Comparison of ENCODE assay signal across 20 cellular contexts in genomic region chr7:130883928-130884327, GRCh38.
DNase-seq lines count a peak whose midpoint lies in the region; ATAC-seq, FAIRE-seq and TF ChIP-seq lines count a peak whose summit lies in the region.
"Had no signal": no experiment of that assay in that cellular context is flagged by ENCODE, and none has a peak within 500 bp of the region (broad histone marks: within the 10 kb centered on the region; RNA-seq: fewer than 3 reads in every experiment).

No MANE protein-coding gene starts in this region.

- no peak for FAIRE-seq in endothelial cell of umbilical vein (lab: Jason Lieb, UNC)
- FAIRE-seq: GM18507, urothelium cell line had no signal

- H2BK5ac ChIP-seq in H9 (ENCODE audit: insufficient read length, low read length) = no peak overlapping the region

- H3K9ac ChIP-seq in endothelial cell of umbilical vein (replicated peaks; ENCODE audit: extremely low read depth, insufficient read depth, low read length) = no peak overlapping the region
- no peak overlapping the region for H3K9ac ChIP-seq in H9 (ENCODE audit: extremely low read depth, insufficient read length, low read length)

- dilution Hi-C loops in endothelial cell of umbilical vein (cut with MboI; ENCODE audit: extremely low pct_ligation_motif_present, low sequenced_read_pairs) = no loop called here

- H3K23me2 ChIP-seq in H9 (ENCODE audit: insufficient read length, low read depth, low read length, poor library complexity, severe bottlenecking) = no peaks in the 10 kb centered on the region

- H3K56ac ChIP-seq in H9 (ENCODE audit: insufficient read length, low read depth, low read length) = no peak overlapping the region

- peaks cover 99% of the 10 kb centered on the region for H3F3A ChIP-seq in PC-9 (ENCODE audit: insufficient read depth, low read depth)

- no peaks in the 10 kb centered on the region for H3K9me2 ChIP-seq in PC-9 (ENCODE audit: insufficient read depth)

- no peak overlapping the region for H3K4ac ChIP-seq in H9 (ENCODE audit: low read depth, low read length)

- peaks cover 65% of the 10 kb centered on the region for H4K20me1 ChIP-seq in PC-9 (ENCODE audit: insufficient read depth)
- peaks cover 5% of the 10 kb centered on the region for H4K20me1 ChIP-seq in endothelial cell of umbilical vein (replicated peaks; ENCODE audit: control insufficient read depth, extremely low read depth, insufficient read depth, low read length)
- H4K20me1 ChIP-seq in H9 (ENCODE audit: control insufficient read depth, insufficient read depth, insufficient read length) = peaks cover 2% of the 10 kb centered on the region

- H3K36me3 ChIP-seq in PC-9 (ENCODE audit: low read depth) = peaks cover 88% of the 10 kb centered on the region
- peaks cover 15 to 44% of the 10 kb centered on the region in 2 experiments for H3K36me3 ChIP-seq in endothelial cell of umbilical vein (ENCODE audit: control insufficient read depth in 2 of 2, extremely low read depth in 1 of 2, insufficient read depth in 2 of 2, low read length in 2 of 2)

- peak overlapping the region; percentile 76 for H3K27ac ChIP-seq in PC-9
- no peak overlapping the region for H3K27ac ChIP-seq in endothelial cell of umbilical vein (ENCODE audit: insufficient read depth, low read depth, low read length)
- H3K27ac ChIP-seq in H9 (ENCODE audit: insufficient read length, low read depth, low read length) = no peak overlapping the region

- H3K27ac Mint-ChIP-seq in activated T-cell treated with anti-CD3 and anti-CD28 coated beads, Interleukin-2, amount 50 U/mL, for 24 hours = peak overlapping the region; percentile 90
- peak overlapping the region; percentile 47 for H3K27ac Mint-ChIP-seq in stimulated activated naive B cell treated with anti-CD40 and anti-IgM and Interleukin-4, amounts not matched to agents 10 μg/mL and 1 μg/mL and 100 μg/mL, for 72 hours
- no peak overlapping the region for H3K27ac Mint-ChIP-seq in H9
- H3K27ac Mint-ChIP-seq: dendritic cell treated with granulocyte-macrophage colony-stimulating factor and Interleukin-4, amounts not matched to agents 40 ng/mL and 50 ng/mL, for 4 days; nephron progenitor cell had no signal

- H3K4me3 Mint-ChIP-seq in activated T-cell treated with anti-CD3 and anti-CD28 coated beads, Interleukin-2, amount 50 U/mL, for 24 hours = no peak overlapping the region
- H3K4me3 Mint-ChIP-seq in activated T-cell treated with anti-CD3 and anti-CD28 coated beads, Interleukin-2, amount 50 U/mL, for 4 hours = no peak overlapping the region
- H3K4me3 Mint-ChIP-seq in stimulated activated naive B cell treated with anti-CD40 and anti-IgM and Interleukin-4, amounts not matched to agents 10 μg/mL and 1 μg/mL and 100 μg/mL, for 72 hours = no peak overlapping the region
- H3K4me3 Mint-ChIP-seq in H9 = no peak overlapping the region
- H3K4me3 Mint-ChIP-seq: dendritic cell treated with granulocyte-macrophage colony-stimulating factor and Interleukin-4, amounts not matched to agents 40 ng/mL and 50 ng/mL, for 4 days; nephron progenitor cell; stimulated activated memory B cell treated with anti-CD40 and anti-IgM and Interleukin-4, amounts not matched to agents 10 μg/mL and 1 μg/mL and 100 μg/mL, for 72 hours had no signal

- ATAC-seq in activated T-cell treated with anti-CD3 and anti-CD28 coated beads, Interleukin-2, amount 50 U/mL, for 4 hours = no peak
- ATAC-seq in stimulated activated naive B cell treated with anti-CD40 and anti-IgM and Interleukin-4, amounts not matched to agents 10 μg/mL and 1 μg/mL and 100 μg/mL, for 72 hours (replicated peaks) = no peak
- ATAC-seq: body of pancreas; stimulated activated memory B cell treated with anti-CD40 and anti-IgM and Interleukin-4, amounts not matched to agents 10 μg/mL and 1 μg/mL and 100 μg/mL, for 72 hours had no signal

- no peaks in the 10 kb centered on the region for H3K79me1 ChIP-seq in H9 (ENCODE audit: insufficient read depth, low read depth, low read length, poor library complexity, severe bottlenecking)

- CTCF ChIA-PET in PC-9 (lab: Charles Lee) (interaction anchor here (0.6 kb wide), 1 partner anchor 98 kb away, joined by 5 read pairs; no protein-coding TSS in a partner anchor), endothelial cell of umbilical vein (lab: Charles Lee) (interaction anchor here (8.1 kb wide), 1 partner anchor 14 kb away, joined by 79 read pairs; no protein-coding TSS in a partner anchor)

- POLR2A ChIA-PET in PC-9 (lab: Charles Lee; ENCODE audit: unreplicated experiment) = no interaction called here
- POLR2A ChIA-PET in endothelial cell of umbilical vein (lab: Charles Lee) = no interaction called here

- no peak overlapping the region for H3K23ac ChIP-seq in H9 (ENCODE audit: insufficient read length, low read depth, low read length)

- H2BK20ac ChIP-seq in H9 (ENCODE audit: low read depth, low read length, poor library complexity, severe bottlenecking) = no peak overlapping the region

- H3K9me3 ChIP-seq in PC-9 (ENCODE audit: insufficient read depth, low read depth) = no peaks in the 10 kb centered on the region
- no peaks in the 10 kb centered on the region for H3K9me3 ChIP-seq in endothelial cell of umbilical vein (replicated peaks; ENCODE audit: control insufficient read depth, insufficient read depth, low read length)
- no peaks in the 10 kb centered on the region for H3K9me3 ChIP-seq in H9 (ENCODE audit: control insufficient read depth, low read depth, low read length)
- H3K9me3 ChIP-seq: body of pancreas had no signal

- peaks cover 78% of the 10 kb centered on the region for H3K4me1 Mint-ChIP-seq in activated T-cell treated with anti-CD3 and anti-CD28 coated beads, Interleukin-2, amount 50 U/mL, for 24 hours (ENCODE audit: low read depth)
- H3K4me1 Mint-ChIP-seq in activated T-cell treated with anti-CD3 and anti-CD28 coated beads, Interleukin-2, amount 50 U/mL, for 4 hours (ENCODE audit: low read depth) = peaks cover 40% of the 10 kb centered on the region
- H3K4me1 Mint-ChIP-seq in stimulated activated naive B cell treated with anti-CD40 and anti-IgM and Interleukin-4, amounts not matched to agents 10 μg/mL and 1 μg/mL and 100 μg/mL, for 72 hours = peaks cover 15 to 29% of the 10 kb centered on the region in 2 donors
- H3K4me1 Mint-ChIP-seq in H9 = peaks cover 23 to 24% of the 10 kb centered on the region in 2 experiments

- H3T11ph ChIP-seq in H9 (ENCODE audit: low read length) = no peak overlapping the region

- no peak overlapping the region for H3K4me3 ChIP-seq in PC-9
- H3K4me3 ChIP-seq in endothelial cell of umbilical vein (replicated peaks in 1 of 3; ENCODE audit: insufficient read depth in 1 of 3, low read depth in 1 of 3, low read length in 3 of 3) = no peak overlapping the region
- H3K4me3 ChIP-seq: body of pancreas had no signal

- H2BK120ac ChIP-seq in H9 (ENCODE audit: low read depth, low read length, poor library complexity, severe bottlenecking) = no peak overlapping the region

- H3K4me2 ChIP-seq in PC-9 (no peak overlapping the region), endothelial cell of umbilical vein (ENCODE audit: insufficient read depth, low read length) (no peak overlapping the region), H9 (ENCODE audit: insufficient read depth, insufficient read length, low read length) (no peak overlapping the region)

- no peak overlapping the region for H2BK12ac ChIP-seq in H9 (ENCODE audit: insufficient read length, low read depth, low read length)

- no peak for TF ChIP-seq CTCF in PC-9 (conservative IDR thresholded peaks at IDR 0.05)
- TF ChIP-seq CTCF in endothelial cell of umbilical vein (IDR thresholded peaks at IDR 0.05; ENCODE audit: extremely low read depth in 1 of 2, insufficient read depth in 1 of 2, low read depth in 1 of 2, low read length in 2 of 2) = no peak
- no peak for TF ChIP-seq CTCF in H9 (conservative IDR thresholded peaks at IDR 0.05)

- TF ChIP-seq POLR2A in endothelial cell of umbilical vein (IDR thresholded peaks at IDR 0.05; ENCODE audit: low read depth, low read length) = no peak

- intact Hi-C loops in PC-9 (cut with micrococcal nuclease; ENCODE audit: unreplicated experiment) (no loop called here), endothelial cell of umbilical vein (cut with micrococcal nuclease) (no loop called here)

- no TSS peak for BruUV-seq in PC-9 (replicated peaks; lab: Mats Ljungman, UMichigan)
- no TSS peak for BruUV-seq in endothelial cell of umbilical vein (replicated peaks; lab: Mats Ljungman, UMichigan)

- H2AFZ ChIP-seq in PC-9 = no peak overlapping the region
- H2AFZ ChIP-seq in endothelial cell of umbilical vein (ENCODE audit: low read depth, low read length) = no peak overlapping the region
- no peak overlapping the region for H2AFZ ChIP-seq in H9 (ENCODE audit: low read length)

- DNase-seq in activated T-cell treated with anti-CD3 and anti-CD28 coated beads, Interleukin-2, amount 50 U/mL, for 24 hours = peak; percentile 38
- DNase-seq in activated T-cell treated with anti-CD3 and anti-CD28 coated beads, Interleukin-2, amount 50 U/mL, for 4 hours = no peak
- no peak for DNase-seq in PC-9
- no peak for DNase-seq in endothelial cell of umbilical vein (ENCODE audit: low read depth, low spot score)
- DNase-seq in stimulated activated naive B cell treated with anti-CD40 and anti-IgM and Interleukin-4, amounts not matched to agents 10 μg/mL and 1 μg/mL and 100 μg/mL, for 72 hours = no peak
- DNase-seq in COLO829 (ENCODE audit: low spot score) = no peak
- no peak for DNase-seq in germinal center (ENCODE audit: low spot score)
- no peak for DNase-seq in H9
- DNase-seq: activated gamma-delta T cell treated with Interleukin-2 at 50 U/mL for 16 hours; body of pancreas; CD4-positive, alpha-beta memory T cell; DND-41; islet precursor cell; mesendoderm; nephron progenitor cell; SW 1271 had no signal

- H4K91ac ChIP-seq in H9 (ENCODE audit: insufficient read length, low read depth, low read length) = no peak overlapping the region

- H3K27me3 ChIP-seq in PC-9 (ENCODE audit: insufficient read depth, low read depth) (no peaks in the 10 kb centered on the region), endothelial cell of umbilical vein (ENCODE audit: control insufficient read depth in 2 of 2, insufficient read depth in 2 of 2, low read length in 2 of 2) (no peaks in the 10 kb centered on the region), H9 (ENCODE audit: insufficient read depth, low read length) (no peaks in the 10 kb centered on the region)
- H3K27me3 ChIP-seq: body of pancreas had no signal

- peaks cover 98% of the 10 kb centered on the region for H3K36me3 Mint-ChIP-seq in activated T-cell treated with anti-CD3 and anti-CD28 coated beads, Interleukin-2, amount 50 U/mL, for 24 hours (ENCODE audit: low read depth)
- H3K36me3 Mint-ChIP-seq in activated T-cell treated with anti-CD3 and anti-CD28 coated beads, Interleukin-2, amount 50 U/mL, for 4 hours (ENCODE audit: insufficient read depth) = peaks cover 68% of the 10 kb centered on the region
- peaks cover 32 to 63% of the 10 kb centered on the region in 2 donors for H3K36me3 Mint-ChIP-seq in stimulated activated naive B cell treated with anti-CD40 and anti-IgM and Interleukin-4, amounts not matched to agents 10 μg/mL and 1 μg/mL and 100 μg/mL, for 72 hours
- H3K36me3 Mint-ChIP-seq in H9 (ENCODE audit: insufficient read depth in 1 of 3, low read depth in 3 of 3) = no peaks in the 10 kb centered on the region; a peak in 1 of 7 replicates

- H2AK5ac ChIP-seq in H9 (ENCODE audit: insufficient read length, low read length) = no peak overlapping the region

- H3K79me2 ChIP-seq in PC-9 (ENCODE audit: low read depth) = peaks cover 94% of the 10 kb centered on the region
- H3K79me2 ChIP-seq in endothelial cell of umbilical vein (ENCODE audit: control insufficient read depth, insufficient read depth, low read length) = peaks cover 96% of the 10 kb centered on the region
- no peaks in the 10 kb centered on the region for H3K79me2 ChIP-seq in H9 (ENCODE audit: insufficient read depth, low read length)

- H4K5ac ChIP-seq in H9 (ENCODE audit: insufficient read length, low read depth, low read length) = no peak overlapping the region

- no peaks in the 10 kb centered on the region for H3K9me1 ChIP-seq in endothelial cell of umbilical vein (replicated peaks; ENCODE audit: control insufficient read depth, extremely low read depth, insufficient read depth, low read length)

- no peak overlapping the region for H4K8ac ChIP-seq in H9 (replicated peaks; ENCODE audit: insufficient read length, low read depth, low read length)

- H3K4me1 ChIP-seq in PC-9 (replicated peaks; ENCODE audit: insufficient read depth) = peaks cover 55% of the 10 kb centered on the region
- peaks cover 60% of the 10 kb centered on the region for H3K4me1 ChIP-seq in endothelial cell of umbilical vein (ENCODE audit: control insufficient read depth, extremely low read depth, insufficient read depth, low read length)
- H3K4me1 ChIP-seq in H9 (ENCODE audit: insufficient read depth, low read length) = peaks cover 3% of the 10 kb centered on the region

- no CpG with 5 or more reads among the region's 6 CpGs for WGBS in H9 (ENCODE audit: extremely low coverage, insufficient read length, low lambda C conversion rate)

- no peak overlapping the region for H3K18ac ChIP-seq in H9 (ENCODE audit: insufficient read length, low read depth, low read length)

- H3K27me3 Mint-ChIP-seq in activated T-cell treated with anti-CD3 and anti-CD28 coated beads, Interleukin-2, amount 50 U/mL, for 24 hours = no peaks in the 10 kb centered on the region
- H3K27me3 Mint-ChIP-seq in activated T-cell treated with anti-CD3 and anti-CD28 coated beads, Interleukin-2, amount 50 U/mL, for 4 hours (ENCODE audit: low read depth) = no peaks in the 10 kb centered on the region
- no peaks in the 10 kb centered on the region for H3K27me3 Mint-ChIP-seq in stimulated activated naive B cell treated with anti-CD40 and anti-IgM and Interleukin-4, amounts not matched to agents 10 μg/mL and 1 μg/mL and 100 μg/mL, for 72 hours
- H3K27me3 Mint-ChIP-seq in H9 (ENCODE audit: low read depth) = no peaks in the 10 kb centered on the region
- H3K27me3 Mint-ChIP-seq: CD4-positive, alpha-beta memory T cell; dendritic cell treated with granulocyte-macrophage colony-stimulating factor and Interleukin-4, amounts not matched to agents 40 ng/mL and 50 ng/mL, for 4 days; stimulated activated memory B cell treated with anti-CD40 and anti-IgM and Interleukin-4, amounts not matched to agents 10 μg/mL and 1 μg/mL and 100 μg/mL, for 72 hours had no signal

- no peak overlapping the region for H2BK15ac ChIP-seq in H9 (ENCODE audit: low read depth, low read length)

- H3K9me3 Mint-ChIP-seq in activated T-cell treated with anti-CD3 and anti-CD28 coated beads, Interleukin-2, amount 50 U/mL, for 24 hours = no peaks in the 10 kb centered on the region
- no peaks in the 10 kb centered on the region for H3K9me3 Mint-ChIP-seq in activated T-cell treated with anti-CD3 and anti-CD28 coated beads, Interleukin-2, amount 50 U/mL, for 4 hours
- no peaks in the 10 kb centered on the region for H3K9me3 Mint-ChIP-seq in stimulated activated naive B cell treated with anti-CD40 and anti-IgM and Interleukin-4, amounts not matched to agents 10 μg/mL and 1 μg/mL and 100 μg/mL, for 72 hours
- H3K9me3 Mint-ChIP-seq in H9 = no peaks in the 10 kb centered on the region
- H3K9me3 Mint-ChIP-seq: dendritic cell treated with granulocyte-macrophage colony-stimulating factor and Interleukin-4, amounts not matched to agents 40 ng/mL and 50 ng/mL, for 4 days; nephron progenitor cell; stimulated activated memory B cell treated with anti-CD40 and anti-IgM and Interleukin-4, amounts not matched to agents 10 μg/mL and 1 μg/mL and 100 μg/mL, for 72 hours had no signal

- no peak overlapping the region for H3K14ac ChIP-seq in H9 (ENCODE audit: insufficient read depth, low read length)

Comparison
In these comparisons a context has a peak if more than half of its experiments do, and no peak if none do; other contexts are left out.
1. H3K27ac Mint-ChIP-seq: peak in activated T-cell treated with anti-CD3 and anti-CD28 coated beads, Interleukin-2, amount 50 U/mL, for 24 hours (single experiment) and stimulated activated naive B cell treated with anti-CD40 and anti-IgM and Interleukin-4, amounts not matched to agents 10 μg/mL and 1 μg/mL and 100 μg/mL, for 72 hours (single experiment); none in H9 (0 of 3).